In genomic region chr2:54628418-54628817, GRCh38 we compare ENCODE assay signal across 15 cellular contexts.
"Had no signal": no experiment of that assay in that cellular context is flagged by ENCODE, and none has a peak within 500 bp of the region (broad histone marks: within the 10 kb centered on the region; RNA-seq: fewer than 3 reads in every experiment).

No MANE protein-coding gene starts in this region.

- H3K27me3 Mint-ChIP-seq: activated CD4-positive, alpha-beta memory T cell treated with anti-CD3 and anti-CD28 coated beads for 36 hours had no signal

- H3K4me1 Mint-ChIP-seq: neural progenitor cell had no signal

- H3K36me3 ChIP-seq: neural progenitor cell had no signal

- DNase-seq: activated CD4-positive, alpha-beta memory T cell treated with anti-CD3 and anti-CD28 coated beads for 36 hours; activated CD8-positive, alpha-beta memory T cell treated with anti-CD3 and anti-CD28 coated beads, Interleukin-2, amount 50 U/mL, for 4 hours; activated naive CD4-positive, alpha-beta T cell; activated T-cell treated with anti-CD3 and anti-CD28 coated beads, Interleukin-2, amount 50 U/mL, for 72 hours; effector CD4-positive, alpha-beta T cell; islet precursor cell; left lung; stimulated activated CD4-positive, alpha-beta T cell treated with anti-CD3 and anti-CD28 coated beads, Interleukin-15, amount 100 ng/mL, for 24 hours; stimulated activated CD4-positive, alpha-beta T cell treated with anti-CD3 and anti-CD28 coated beads, Interleukin-4, amount 100 ng/mL, for 24 hours; T1000 had no signal

- H3K9me3 Mint-ChIP-seq: activated CD4-positive, alpha-beta memory T cell treated with anti-CD3 and anti-CD28 coated beads for 36 hours; activated T-cell treated with anti-CD3 and anti-CD28 coated beads, Interleukin-2, amount 50 U/mL, for 72 hours; neural progenitor cell had no signal

- H3K4me1 ChIP-seq: neural progenitor cell had no signal

- H3K27ac Mint-ChIP-seq: activated CD4-positive, alpha-beta memory T cell treated with anti-CD3 and anti-CD28 coated beads for 36 hours; activated T-cell treated with anti-CD3 and anti-CD28 coated beads, Interleukin-2, amount 50 U/mL, for 72 hours; neural progenitor cell had no signal

- H3K4me3 ChIP-seq: coronary artery, gastroesophageal sphincter, left lung, neural progenitor cell, tibial nerve had no signal

- H3K9me3 ChIP-seq: gastroesophageal sphincter, left lung, tibial nerve had no signal

- H3K27ac ChIP-seq: coronary artery, neural progenitor cell, parathyroid adenoma, tibial nerve had no signal

- H3K27me3 ChIP-seq: gastroesophageal sphincter, left lung, neural progenitor cell, tibial nerve had no signal

- H3K4me3 Mint-ChIP-seq: activated CD4-positive, alpha-beta memory T cell treated with anti-CD3 and anti-CD28 coated beads for 36 hours; activated T-cell treated with anti-CD3 and anti-CD28 coated beads, Interleukin-2, amount 50 U/mL, for 72 hours; neural progenitor cell had no signal

- ATAC-seq: activated T-cell treated with anti-CD3 and anti-CD28 coated beads, Interleukin-2, amount 50 U/mL, for 72 hours; gastroesophageal sphincter; left lung had no signal
